In genomic region chr3:108489776-108490175, GRCh38 we compare ENCODE assay signal across 1 cellular context.
TF ChIP-seq lines count a peak whose summit lies in the region.

No MANE protein-coding gene starts in this region.

TF ChIP-seq in K562, 482 proteins besides CTCF, POLR2A, EP300 and RAD21 (continued from another document):
- no peak for TF ChIP-seq ZNF318 (IDR thresholded peaks at IDR 0.05; ENCODE audit: borderline replicate concordance in 1 of 2, low read depth in 1 of 2)
- no peak for TF ChIP-seq MTA1 (IDR thresholded peaks at IDR 0.05; ENCODE audit: borderline replicate concordance)
- no peak for TF ChIP-seq PRPF4 (IDR thresholded peaks at IDR 0.05; ENCODE audit: insufficient read depth, low read depth, low read length, poor library complexity, severe bottlenecking)
- TF ChIP-seq AFF1 (IDR thresholded peaks at IDR 0.05; ENCODE audit: low read depth in 1 of 2, partially characterized antibody in 2 of 2) = no peak
- no peak for TF ChIP-seq ZNF668 (CRISPR knock-in tag; IDR thresholded peaks at IDR 0.05)
- no peak for TF ChIP-seq ZBTB33 (CRISPR knock-in tag; IDR thresholded peaks at IDR 0.05)
- TF ChIP-seq CC2D1A (IDR thresholded peaks at IDR 0.05) = no peak
- TF ChIP-seq CBX5 (IDR thresholded peaks at IDR 0.05; ENCODE audit: borderline replicate concordance, low read depth) = no peak
- no peak for TF ChIP-seq BRF2 (IDR thresholded peaks at IDR 0.05; ENCODE audit: borderline replicate concordance, insufficient read depth, insufficient read length)
- TF ChIP-seq KLF10 (CRISPR knock-in tag; IDR thresholded peaks at IDR 0.05) = no peak
- no peak for TF ChIP-seq CHD4 (IDR thresholded peaks at IDR 0.05; ENCODE audit: insufficient read depth, insufficient replicate concordance, low read depth, low read length, poor library complexity, severe bottlenecking)
- TF ChIP-seq SRF (CRISPR knock-in tag; IDR thresholded peaks at IDR 0.05) = no peak
- no peak for TF ChIP-seq MNT (conservative IDR thresholded peaks at IDR 0.05)
- no peak for TF ChIP-seq ZNF77 (CRISPR knock-in tag; IDR thresholded peaks at IDR 0.05)
- no peak for TF ChIP-seq PML (IDR thresholded peaks at IDR 0.05; ENCODE audit: low read length)
- TF ChIP-seq BRD4 (IDR thresholded peaks at IDR 0.05) = no peak
- TF ChIP-seq RBM25 (IDR thresholded peaks at IDR 0.05; ENCODE audit: low read depth, low read length, severe bottlenecking) = no peak
- TF ChIP-seq NR2C2 (CRISPR knock-in tag; IDR thresholded peaks at IDR 0.05) = no peak
- no peak for TF ChIP-seq NR2C2 (tag; IDR thresholded peaks at IDR 0.05)
- no peak for TF ChIP-seq CBX2 (IDR thresholded peaks at IDR 0.05; ENCODE audit: insufficient read depth, low read length, poor library complexity, severe bottlenecking)
- no peak for TF ChIP-seq FOXA3 (CRISPR knock-in tag; conservative IDR thresholded peaks at IDR 0.05 in 1 of 2, IDR thresholded peaks at IDR 0.05 in 1 of 2)
- TF ChIP-seq ZNF583 (CRISPR knock-in tag; IDR thresholded peaks at IDR 0.05) = no peak
- TF ChIP-seq ZNF551 (CRISPR knock-in tag; IDR thresholded peaks at IDR 0.05) = no peak
- TF ChIP-seq PTRF (tag; IDR thresholded peaks at IDR 0.05) = no peak
- TF ChIP-seq PBX2 (CRISPR knock-in tag; IDR thresholded peaks at IDR 0.05; ENCODE audit: low read depth) = no peak
- peak; percentile 63 for TF ChIP-seq PBX2 (tag; conservative IDR thresholded peaks at IDR 0.05; ENCODE audit: low read depth)
- TF ChIP-seq DEAF1 (CRISPR knock-in tag; IDR thresholded peaks at IDR 0.05) = 0 out of 2 replicates have a peak, but pooled peaks have one; percentile 35
- TF ChIP-seq MEIS2 (IDR thresholded peaks at IDR 0.05; ENCODE audit: partially characterized antibody) = peak; percentile 24
